Comparison of ENCODE assay signal across 8 cellular contexts in the genomic region with DNA sequence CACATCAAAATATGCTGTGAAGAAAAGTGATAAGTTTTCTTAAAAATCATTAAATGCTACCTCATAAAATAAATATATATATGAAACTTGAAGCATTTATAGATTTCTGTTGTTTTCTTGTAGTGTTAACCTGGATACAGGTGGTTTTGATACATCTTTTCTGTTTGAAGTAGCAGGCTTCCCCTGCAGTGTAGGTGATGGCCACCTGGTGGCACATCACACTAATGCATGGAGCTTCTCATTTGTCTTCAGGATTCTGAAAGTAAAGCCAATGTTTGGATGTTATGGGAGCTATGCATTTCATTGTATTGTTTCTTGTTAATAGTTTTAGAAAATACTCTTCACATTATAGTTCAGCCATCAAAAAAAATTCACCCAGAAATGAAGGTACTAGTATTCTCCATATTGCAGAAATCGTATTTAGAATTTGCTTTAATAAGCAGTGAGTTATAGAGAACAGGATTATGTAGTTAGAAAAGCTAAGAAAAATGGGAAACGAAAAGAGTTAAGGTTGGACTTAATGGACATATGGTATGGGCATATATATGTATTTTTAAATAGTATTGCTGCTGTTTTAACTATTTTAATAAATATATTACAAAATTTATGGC. TPM values are rescaled to one million over a fixed set of nuclear protein-coding genes. Genes with fewer than 3 reads are reported as not detected.
A peak's percentile ranks its signal among the peaks of the same experiment; 100 is the strongest.
DNase-seq lines count a peak whose midpoint lies in the region; ATAC-seq and TF ChIP-seq lines count a peak whose summit lies in the region.

No MANE protein-coding gene starts in this region.

- no peaks in the 10 kb centered on the region for H3K4me1 ChIP-seq in CD8-positive, alpha-beta T cell (ENCODE audit: insufficient read depth, low read length)
- H3K4me1 ChIP-seq in lung (ENCODE audit: control insufficient read depth in 2 of 2, insufficient read depth in 2 of 2, low read length in 2 of 2) = no peaks in the 10 kb centered on the region
- H3K4me1 ChIP-seq in effector memory CD4-positive, alpha-beta T cell (ENCODE audit: control insufficient read depth, insufficient read depth, low read length, poor library complexity, severe bottlenecking) = no peaks in the 10 kb centered on the region

- no peaks in the 10 kb centered on the region for H3K27me3 Mint-ChIP-seq in CD8-positive, alpha-beta T cell (ENCODE audit: low read depth)

- H3K27ac ChIP-seq in CD8-positive, alpha-beta T cell (ENCODE audit: low read depth, low read length) = no peak overlapping the region
- H3K27ac ChIP-seq in lung (ENCODE audit: low read depth in 1 of 2, low read length in 1 of 2) = no peak overlapping the region
- no peak overlapping the region for H3K27ac ChIP-seq in effector memory CD4-positive, alpha-beta T cell (ENCODE audit: insufficient read depth, low read length, poor library complexity, severe bottlenecking)

- intact Hi-C loops in CD8-positive, alpha-beta T cell (cut with DNase I, micrococcal nuclease) = loop anchor here in 1 of 2 experiments (5.0 kb wide), 2 partner anchors 782 to 857 kb away; no protein-coding TSS in a partner anchor

- peaks cover 3% of the 10 kb centered on the region for H3K36me3 ChIP-seq in CD8-positive, alpha-beta T cell (ENCODE audit: insufficient read depth, low read length)
- peaks cover 10 to 13% of the 10 kb centered on the region in 2 donors for H3K36me3 ChIP-seq in lung (ENCODE audit: control insufficient read depth in 2 of 2, insufficient read depth in 2 of 2, low read length in 2 of 2)
- H3K36me3 ChIP-seq in effector memory CD4-positive, alpha-beta T cell (ENCODE audit: control insufficient read depth, insufficient read depth, low read length) = peaks cover 16% of the 10 kb centered on the region

- no peaks in the 10 kb centered on the region for H3K9me3 ChIP-seq in CD8-positive, alpha-beta T cell (ENCODE audit: low read length)
- no peaks in the 10 kb centered on the region for H3K9me3 ChIP-seq in lung (ENCODE audit: control insufficient read depth in 2 of 2, insufficient read depth in 1 of 2, low read length in 1 of 2)
- no peaks in the 10 kb centered on the region for H3K9me3 ChIP-seq in effector memory CD4-positive, alpha-beta T cell (ENCODE audit: control insufficient read depth, low read length)

- POLR2A ChIA-PET in CD8-positive, alpha-beta T cell (lab: Charles Lee) = interaction anchor here (1.1 kb wide), 1 partner anchor 185 kb away, joined by 6 read pairs; no protein-coding TSS in a partner anchor

- H3K4me3 ChIP-seq in CD8-positive, alpha-beta T cell (ENCODE audit: low read depth, low read length) = no peak overlapping the region
- no peak overlapping the region for H3K4me3 ChIP-seq in astrocyte of the spinal cord (ENCODE audit: low read depth, low read length)
- no peak overlapping the region for H3K4me3 ChIP-seq in lung
- no peak overlapping the region for H3K4me3 ChIP-seq in effector memory CD4-positive, alpha-beta T cell (ENCODE audit: insufficient read depth, low read depth, low read length, poor library complexity, severe bottlenecking)

- DNase-seq in CD8-positive, alpha-beta T cell = peak in 2 of 7 experiments; percentile 14 to 22
- DNase-seq in NCI-H2107 treated with DMSO at 0.1 percent for 48 hours (lab: John Stamatoyannopoulos, UW; ENCODE audit: unreplicated experiment) = peak; percentile 39
- DNase-seq in astrocyte of the spinal cord (ENCODE audit: low read depth, low spot score) = peak; percentile 55
- DNase-seq in lung (ENCODE audit: low spot score) = no peak
- DNase-seq in effector memory CD4-positive, alpha-beta T cell = no peak
- no peak for DNase-seq in inferior parietal cortex (ENCODE audit: extremely low spot score)

- no peak overlapping the region for H3K27ac Mint-ChIP-seq in CD8-positive, alpha-beta T cell

- H3K27me3 ChIP-seq in CD8-positive, alpha-beta T cell (ENCODE audit: insufficient read depth, low read length) = no peaks in the 10 kb centered on the region
- H3K27me3 ChIP-seq in lung (ENCODE audit: control insufficient read depth, insufficient read depth) = no peaks in the 10 kb centered on the region
- no peaks in the 10 kb centered on the region for H3K27me3 ChIP-seq in effector memory CD4-positive, alpha-beta T cell (replicated peaks; ENCODE audit: control insufficient read depth, insufficient read depth, low read length, poor library complexity, severe bottlenecking)

- WGBS in lung, 2 donors = 86 to 91% methylated on average over 2 of the region's 2 CpGs

- in situ Hi-C loops in astrocyte of the spinal cord (cut with HindIII; ENCODE audit: low sequenced_read_pairs) = no loop called here

- H3K4me1 Mint-ChIP-seq in CD8-positive, alpha-beta T cell (ENCODE audit: low read depth) = peaks cover 17% of the 10 kb centered on the region

- peak; percentile 65 for TF ChIP-seq CTCF in CD8-positive, alpha-beta T cell (IDR thresholded peaks at IDR 0.05)
- TF ChIP-seq CTCF in astrocyte of the spinal cord (IDR thresholded peaks at IDR 0.05; ENCODE audit: low read depth, low read length) (peak; percentile 82), lung (IDR thresholded peaks at IDR 0.05; ENCODE audit: control extremely low read depth, extremely low read depth) (no peak)

- H3K9me3 Mint-ChIP-seq in CD8-positive, alpha-beta T cell = no peaks in the 10 kb centered on the region

- H3K36me3 Mint-ChIP-seq in CD8-positive, alpha-beta T cell = peaks cover 54% of the 10 kb centered on the region

- CTCF ChIA-PET in CD8-positive, alpha-beta T cell (lab: Charles Lee) = interaction anchor here (0.8 to 10.2 kb wide), 6 partner anchors 9 to 192 kb away, joined by 3 to 311 read pairs (median 5); a partner anchor contains a TSS

- peak; percentile 73 for ATAC-seq in CD8-positive, alpha-beta T cell
- ATAC-seq in GM18508 (IDR thresholded peaks at IDR 0.05; ENCODE audit: insufficient read depth, unreplicated experiment) (peak; percentile 64), HG02885 (IDR thresholded peaks at IDR 0.05; ENCODE audit: poor library complexity, unreplicated experiment) (peak; percentile 85), lung (ENCODE audit: insufficient read depth, low FRiP score) (peak; percentile 47)

- H3K4me3 Mint-ChIP-seq in CD8-positive, alpha-beta T cell = no peak overlapping the region

RNA-seq across cellular contexts. Expression of a gene that starts 18.7 kb away (rescaled TPM):
- under 1 TPM; 0.64 to 0.71 TPM for total RNA-seq in CD8-positive, alpha-beta T cell
- total RNA-seq in lung = 1 to 10 TPM; 5.3 to 7.0 TPM
- 1 to 10 TPM; 1.7 to 2.4 TPM for polyA plus RNA-seq in lung

RNA-seq across cellular contexts. Expression of a gene that starts 24.4 kb away (rescaled TPM):
- total RNA-seq in CD8-positive, alpha-beta T cell = 1 to 10 TPM; 4.5 to 4.6 TPM
- 10 to 100 TPM in 1 of 2 donors, 1 to 10 TPM in 1; 7.5 to 24.4 TPM for total RNA-seq in lung
- 10 to 100 TPM in 1 of 2 donors, 1 to 10 TPM in 1; 7.9 to 10.2 TPM for polyA plus RNA-seq in lung

Comparison
In these comparisons a context has a peak if more than half of its experiments do, and no peak if none do; other contexts are left out.
1. DNase-seq: peak in NCI-H2107 treated with DMSO at 0.1 percent for 48 hours (single experiment) and astrocyte of the spinal cord (single experiment); none in lung (single experiment), effector memory CD4-positive, alpha-beta T cell (0 of 3) and inferior parietal cortex (single experiment).
2. Peak in every context shown above with its lines, with median percentiles within 50 percentile points of each other: ATAC-seq.